31 cellular contexts compared by ENCODE assay signal in genomic region chr1:210532223-210532598, GRCh38.
"Had no signal": no experiment of that assay in that cellular context is flagged by ENCODE, and none has a peak within 500 bp of the region (broad histone marks: within the 10 kb centered on the region; RNA-seq: fewer than 3 reads in every experiment).

No MANE protein-coding gene starts in this region.

- DNase-seq: activated effector memory CD4-positive, alpha-beta T cell treated with anti-CD3 and anti-CD28 coated beads, Interleukin-2, amount 50 U/mL, for 16 hours; activated effector memory CD4-positive, alpha-beta T cell treated with Interleukin-2 at 50 U/mL for 16 hours; activated gamma-delta T cell; activated gamma-delta T cell treated with Interleukin-2 at 50 U/mL for 16 hours; activated naive CD4-positive, alpha-beta T cell; activated naive CD4-positive, alpha-beta T cell treated with anti-CD3 and anti-CD28 coated beads for 36 hours; activated naive CD4-positive, alpha-beta T cell treated with anti-CD3 and anti-CD28 coated beads, Interleukin-2, amount 10 ng/mL, durations not matched to agents 7 days and 5 days; activated naive CD4-positive, alpha-beta T cell treated with anti-CD3 and anti-CD28 coated beads, Interleukin-2, amount 50 U/mL, for 16 hours; activated naive CD4-positive, alpha-beta T cell treated with Interleukin-2 at 50 U/mL for 16 hours; activated naive CD8-positive, alpha-beta T cell treated with anti-CD3 and anti-CD28 coated beads for 36 hours; activated naive CD8-positive, alpha-beta T cell treated with anti-CD3 and anti-CD28 coated beads, Interleukin-2, amount 10 ng/mL, durations not matched to agents 7 days and 5 days; activated naive CD8-positive, alpha-beta T cell treated with anti-CD3 and anti-CD28 coated beads, Interleukin-2, amount 50 U/mL, for 24 hours; activated T-cell treated with anti-CD3 and anti-CD28 coated beads, Interleukin-2, amount 50 U/mL, for 1 hour; activated T-cell treated with anti-CD3 and anti-CD28 coated beads, Interleukin-2, amount 50 U/mL, for 24 hours; activated T-cell treated with anti-CD3 and anti-CD28 coated beads, Interleukin-2, amount 50 U/mL, for 4 hours; activated T-cell treated with anti-CD3 and anti-CD28 coated beads, Interleukin-2, amount 50 U/mL, for 48 hours; activated T-cell treated with anti-CD3 and anti-CD28 coated beads, Interleukin-2, amount 50 U/mL, for 72 hours; adrenal gland; amniotic stem cell; amygdala; anterior cingulate cortex; aorta; body of pancreas; brain microvascular endothelial cell; caudate nucleus; central memory CD4-positive, alpha-beta T cell; cerebellar nuclear complex had no signal

- H3K27ac ChIP-seq: adrenal gland, ascending aorta, body of pancreas, brain microvascular endothelial cell, breast epithelium had no signal

- H3K36me3 ChIP-seq: adrenal gland, ascending aorta, brain microvascular endothelial cell, breast epithelium had no signal

- H3K9me3 ChIP-seq: adrenal gland, ascending aorta, body of pancreas, breast epithelium had no signal

- H3K27me3 ChIP-seq: adrenal gland, ascending aorta, body of pancreas, brain microvascular endothelial cell, breast epithelium had no signal

- H3K4me1 ChIP-seq: adrenal gland, ascending aorta, body of pancreas, breast epithelium had no signal

- ATAC-seq: activated naive CD4-positive, alpha-beta T cell treated with anti-CD3 and anti-CD28 coated beads, Interleukin-2, amount 50 U/mL, for 72 hours; activated naive CD8-positive, alpha-beta T cell treated with anti-CD3 and anti-CD28 coated beads, Interleukin-2, amount 50 U/mL, for 24 hours; activated T-cell treated with anti-CD3 and anti-CD28 coated beads, Interleukin-2, amount 50 U/mL, for 4 hours; activated T-cell treated with anti-CD3 and anti-CD28 coated beads, Interleukin-2, amount 50 U/mL, for 72 hours; activated T-helper 17 cell treated with anti-CD3 and anti-CD28 coated beads, Interleukin-2, amount 50 U/mL, for 72 hours; body of pancreas had no signal

- H3K4me3 ChIP-seq: adrenal gland, ascending aorta, body of pancreas, breast epithelium had no signal
